ENCODE assay signal across 8 cellular contexts in genomic region chr10:13100349-13101294, GRCh38.
DNase-seq lines count a peak whose midpoint lies in the region; ATAC-seq and TF ChIP-seq lines count a peak whose summit lies in the region.

No MANE protein-coding gene starts in this region.

- peaks cover 58% of the 10 kb centered on the region for H3K4me1 Mint-ChIP-seq in central memory CD8-positive, alpha-beta T cell

- H3K79me2 ChIP-seq in SU-DHL-6 (ENCODE audit: insufficient read depth, low read length), result no peaks in the 10 kb centered on the region

- H3K27ac ChIP-seq in SU-DHL-6 (ENCODE audit: low read depth, low read length) (no peak overlapping the region), layer of hippocampus (ENCODE audit: low read depth, low read length) (peak overlapping the region; percentile 90)

- TF ChIP-seq CTCF in SU-DHL-6 (IDR thresholded peaks at IDR 0.05; ENCODE audit: insufficient read depth, low read length, poor library complexity, severe bottlenecking), result no peak

- ATAC-seq in GM18868 (IDR thresholded peaks at IDR 0.05; ENCODE audit: unreplicated experiment), result peak; percentile 24
- peak; percentile 24 for ATAC-seq in HG03066 (IDR thresholded peaks at IDR 0.05; ENCODE audit: low read depth, unreplicated experiment)
- peak; percentile 13 for ATAC-seq in central memory CD8-positive, alpha-beta T cell (replicated peaks; ENCODE audit: extremely low read depth, poor library complexity, severe bottlenecking)

- no peaks in the 10 kb centered on the region for H3K9me3 ChIP-seq in SU-DHL-6 (ENCODE audit: insufficient read depth, low read length)

- no peaks in the 10 kb centered on the region for H3K27me3 Mint-ChIP-seq in central memory CD8-positive, alpha-beta T cell

- H3K36me3 ChIP-seq in SU-DHL-6 (ENCODE audit: low read length), result no peaks in the 10 kb centered on the region

- H3K27me3 ChIP-seq in SU-DHL-6 (ENCODE audit: low read length) (no peaks in the 10 kb centered on the region), layer of hippocampus (ENCODE audit: control insufficient read depth, insufficient read depth, low read length) (no peaks in the 10 kb centered on the region)

- no peaks in the 10 kb centered on the region for H3K9me2 ChIP-seq in SU-DHL-6 (replicated peaks; ENCODE audit: insufficient read depth, low read length)

- H3K36me3 Mint-ChIP-seq in central memory CD8-positive, alpha-beta T cell (ENCODE audit: insufficient read depth), result peaks cover 10% of the 10 kb centered on the region

- H3F3A ChIP-seq in SU-DHL-6 (ENCODE audit: insufficient read depth), result peaks cover 3% of the 10 kb centered on the region; the same call in 1 of the 2 replicates

- H3K4me2 ChIP-seq in SU-DHL-6 (ENCODE audit: low read depth, low read length, poor library complexity, severe bottlenecking), result peak overlapping the region; percentile 78

- peak overlapping the region; percentile 93 for H3K27ac Mint-ChIP-seq in central memory CD8-positive, alpha-beta T cell (ENCODE audit: low read depth)

- H3K9me3 Mint-ChIP-seq in central memory CD8-positive, alpha-beta T cell, result no peaks in the 10 kb centered on the region

- DNase-seq in AG20443 (ENCODE audit: low spot score) (peak; percentile 47), DMS79 (lab: John Stamatoyannopoulos, UW) (no peak)
- peak in 1 of 2 donors; percentile 21 for DNase-seq in central memory CD8-positive, alpha-beta T cell (ENCODE audit: low spot score in 2 of 2)
- DNase-seq in stimulated activated CD4-positive, alpha-beta T cell treated with anti-CD3 and anti-CD28 coated beads, Interleukin-4, amount 100 ng/mL, for 24 hours, result peak; percentile 24

- H4K20me1 ChIP-seq in SU-DHL-6 (ENCODE audit: low read depth, low read length), result no peaks in the 10 kb centered on the region

- H3K9ac ChIP-seq in SU-DHL-6 (ENCODE audit: low read length), result peak overlapping the region; percentile 54

- H2AFZ ChIP-seq in SU-DHL-6 (ENCODE audit: low read depth, low read length, severe bottlenecking), result no peak overlapping the region

- peak overlapping the region; percentile 88 for H3K4me3 Mint-ChIP-seq in central memory CD8-positive, alpha-beta T cell

- H3K4me3 ChIP-seq in SU-DHL-6 (ENCODE audit: insufficient read depth, low read length, poor library complexity, severe bottlenecking), result peak overlapping the region; percentile 57
